32 cellular contexts compared by ENCODE assay signal in the genomic region with DNA sequence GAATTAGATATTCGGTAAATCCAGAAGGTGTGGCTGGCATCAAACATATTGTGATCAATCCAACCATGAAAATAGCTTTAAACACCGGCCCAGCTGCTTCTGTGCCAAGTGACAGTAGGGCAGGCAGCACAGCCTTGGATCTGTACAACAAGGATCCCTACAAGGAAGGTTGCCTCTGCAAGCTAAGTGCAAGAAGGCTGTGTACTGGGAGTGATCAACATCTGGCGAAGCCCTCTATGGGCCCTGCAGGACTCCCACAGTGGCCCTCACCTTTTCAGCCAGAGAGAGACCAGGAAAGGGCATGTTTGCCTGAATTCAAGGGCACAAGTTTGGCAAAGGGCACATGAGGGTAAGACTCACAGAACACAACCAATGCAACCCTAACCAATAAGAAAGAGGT. TPM values are rescaled to one million over a fixed set of nuclear protein-coding genes. Genes with fewer than 3 reads are reported as not detected.
"Had no signal": no experiment of that assay in that cellular context is flagged by ENCODE, and none has a peak within 500 bp of the region (broad histone marks: within the 10 kb centered on the region; RNA-seq: fewer than 3 reads in every experiment).

No MANE protein-coding gene starts in this region.

- H3K36me3 Mint-ChIP-seq: mesothelial cell of epicardium, naive B cell had no signal

- DNase-seq: colonic mucosa; cortex of kidney; effector CD8-positive, alpha-beta T cell; effector memory CD8-positive, alpha-beta T cell; endodermal cell; erythroblast; esophagus squamous epithelium; foreskin fibroblast; foreskin melanocyte; gastrocnemius medialis; glutamatergic neuron; head of caudate nucleus; heart right ventricle; hippocampal formation; islet precursor cell; kidney; kidney glomerular epithelial cell; left cardiac atrium; left lung; left ventricle myocardium superior; lower lobe of right lung; mesenchymal stem cell; mucosa of descending colon; naive B cell had no signal

- H3K27ac Mint-ChIP-seq: dendritic cell treated with granulocyte-macrophage colony-stimulating factor and Interleukin-4, amounts not matched to agents 40 ng/mL and 50 ng/mL, for 4 days; effector memory CD8-positive, alpha-beta T cell; endodermal cell; mesothelial cell of epicardium; naive B cell had no signal

- ATAC-seq: effector memory CD8-positive, alpha-beta T cell; esophagus mucosa; gastrocnemius medialis; heart right ventricle; left cardiac atrium; left lung; left ventricle myocardium superior; lower lobe of right lung; mucosa of descending colon had no signal

- H3K4me3 Mint-ChIP-seq: dendritic cell treated with granulocyte-macrophage colony-stimulating factor and Interleukin-4, amounts not matched to agents 40 ng/mL and 50 ng/mL, for 4 days; effector memory CD8-positive, alpha-beta T cell; endodermal cell; mesothelial cell of epicardium; naive B cell had no signal

- H3K4me3 ChIP-seq: colonic mucosa, esophagus squamous epithelium, gastrocnemius medialis, heart right ventricle, left lung, lower lobe of right lung, mucosa of descending colon had no signal

- H3K27ac ChIP-seq: colonic mucosa, epithelial cell of prostate, esophagus squamous epithelium, gastrocnemius medialis, heart right ventricle, left lung, lower lobe of right lung had no signal

- H3K36me3 ChIP-seq: colonic mucosa, esophagus squamous epithelium, gastrocnemius medialis, heart right ventricle, left lung, lower lobe of right lung had no signal

- H3K4me1 ChIP-seq: colonic mucosa, esophagus squamous epithelium, gastrocnemius medialis, heart right ventricle, left lung, lower lobe of right lung had no signal

- FAIRE-seq: endometrium had no signal

- H3K9me3 ChIP-seq: colonic mucosa, esophagus squamous epithelium, gastrocnemius medialis, heart right ventricle, left lung, lower lobe of right lung, mucosa of descending colon had no signal

- H3K9me3 Mint-ChIP-seq: dendritic cell treated with granulocyte-macrophage colony-stimulating factor and Interleukin-4, amounts not matched to agents 40 ng/mL and 50 ng/mL, for 4 days; effector memory CD8-positive, alpha-beta T cell; endodermal cell; mesothelial cell of epicardium had no signal

- H3K4me1 Mint-ChIP-seq: mesothelial cell of epicardium, naive B cell had no signal

- H3K27me3 Mint-ChIP-seq: effector memory CD8-positive, alpha-beta T cell had no signal

RNA-seq across cellular contexts. Expression of a gene that starts 9.6 kb away (rescaled TPM):
- total RNA-seq: esophagus mucosa, esophagus squamous epithelium, gastrocnemius medialis, glomerular endothelial cell, heart right ventricle, kidney, left cardiac atrium, left lung, left ventricle myocardium superior, mesenteric fat pad, mucosa of descending colon, myocyte had no signal
- polyA plus RNA-seq: heart right ventricle had no signal
